In genomic region chr12:68932123-68932700, GRCh38 we compare ENCODE assay signal across 8 cellular contexts. TPM values are rescaled to one million over a fixed set of nuclear protein-coding genes. Genes with fewer than 3 reads are reported as not detected.
A peak's percentile ranks its signal among the peaks of the same experiment; 100 is the strongest.
DNase-seq lines count a peak whose midpoint lies in the region; ATAC-seq and TF ChIP-seq lines count a peak whose summit lies in the region.

No MANE protein-coding gene starts in this region.

- ATAC-seq in HG02973 (IDR thresholded peaks at IDR 0.05; ENCODE audit: unreplicated experiment), result peak; percentile 33
- ATAC-seq in naive thymus-derived CD4-positive, alpha-beta T cell, result peak; percentile 44

- H3K4me1 ChIP-seq in naive thymus-derived CD4-positive, alpha-beta T cell (ENCODE audit: control insufficient read depth in 2 of 2, insufficient read depth in 2 of 2, low read length in 2 of 2), result peaks cover 0 to 6% of the 10 kb centered on the region in 2 donors

- H3K27ac Mint-ChIP-seq in activated naive CD4-positive, alpha-beta T cell treated with anti-CD3 and anti-CD28 coated beads, Interleukin-2, amount 10 ng/mL, durations not matched to agents 7 days and 5 days, result no peak overlapping the region
- peak overlapping the region in 3 of 9 donors; percentile 51 to 55 (median 53) for H3K27ac Mint-ChIP-seq in naive thymus-derived CD4-positive, alpha-beta T cell

- no peak for TF ChIP-seq CTCF in epithelial cell of proximal tubule (conservative IDR thresholded peaks at IDR 0.05; ENCODE audit: low read depth, low read length)

- no peaks in the 10 kb centered on the region for H3K36me3 ChIP-seq in naive thymus-derived CD4-positive, alpha-beta T cell (ENCODE audit: control insufficient read depth in 2 of 3, insufficient read depth in 3 of 3, low read length in 3 of 3)

- peaks cover 12% of the 10 kb centered on the region for H3K4me1 Mint-ChIP-seq in activated naive CD4-positive, alpha-beta T cell treated with anti-CD3 and anti-CD28 coated beads, Interleukin-2, amount 10 ng/mL, durations not matched to agents 7 days and 5 days
- peaks cover 6 to 20% (median 7%) of the 10 kb centered on the region in 7 donors for H3K4me1 Mint-ChIP-seq in naive thymus-derived CD4-positive, alpha-beta T cell

- no peak for DNase-seq in activated naive CD4-positive, alpha-beta T cell treated with anti-CD3 and anti-CD28 coated beads, Interleukin-2, amount 10 ng/mL, durations not matched to agents 7 days and 5 days
- DNase-seq in activated naive CD4-positive, alpha-beta T cell treated with Interleukin-2 at 50 U/mL for 16 hours, result no peak
- DNase-seq in SIG-M5 treated with dmso at 0.1 percent for 504 hours (lab: John Stamatoyannopoulos, UW; ENCODE audit: unreplicated experiment) (peak; percentile 80), epithelial cell of proximal tubule (ENCODE audit: low read depth) (peak; percentile 40), COLO829 (ENCODE audit: low spot score) (no peak), NCI-H524 (lab: John Stamatoyannopoulos, UW) (no peak)
- peak in 2 of 9 donors; percentile 9 to 22 for DNase-seq in naive thymus-derived CD4-positive, alpha-beta T cell

- H3K27me3 Mint-ChIP-seq in activated naive CD4-positive, alpha-beta T cell treated with anti-CD3 and anti-CD28 coated beads, Interleukin-2, amount 10 ng/mL, durations not matched to agents 7 days and 5 days, result peaks cover 33% of the 10 kb centered on the region
- H3K27me3 Mint-ChIP-seq in naive thymus-derived CD4-positive, alpha-beta T cell, result peaks cover 5 to 16% (median 11%) of the 10 kb centered on the region in 5 donors

- H3K9me3 ChIP-seq in naive thymus-derived CD4-positive, alpha-beta T cell (ENCODE audit: control insufficient read depth in 2 of 3, low read length in 3 of 3), result no peaks in the 10 kb centered on the region

- H3K36me3 Mint-ChIP-seq in activated naive CD4-positive, alpha-beta T cell treated with anti-CD3 and anti-CD28 coated beads, Interleukin-2, amount 10 ng/mL, durations not matched to agents 7 days and 5 days, result no peaks in the 10 kb centered on the region
- peaks cover 0 to 10% (median 0%) of the 10 kb centered on the region in 5 donors for H3K36me3 Mint-ChIP-seq in naive thymus-derived CD4-positive, alpha-beta T cell

- no peaks in the 10 kb centered on the region for H3K9me3 Mint-ChIP-seq in activated naive CD4-positive, alpha-beta T cell treated with anti-CD3 and anti-CD28 coated beads, Interleukin-2, amount 10 ng/mL, durations not matched to agents 7 days and 5 days
- H3K9me3 Mint-ChIP-seq in naive thymus-derived CD4-positive, alpha-beta T cell, result peaks cover 0 to 4% (median 0%) of the 10 kb centered on the region in 11 donors

- peak overlapping the region; percentile 0 for H3K27ac ChIP-seq in naive thymus-derived CD4-positive, alpha-beta T cell (ENCODE audit: low read depth, low read length)

- H3K4me3 Mint-ChIP-seq in activated naive CD4-positive, alpha-beta T cell treated with anti-CD3 and anti-CD28 coated beads, Interleukin-2, amount 10 ng/mL, durations not matched to agents 7 days and 5 days, result peak overlapping the region; percentile 76
- H3K4me3 Mint-ChIP-seq in naive thymus-derived CD4-positive, alpha-beta T cell, result peak overlapping the region; percentile 83 to 95 (median 89)

- POLR2A ChIA-PET in naive thymus-derived CD4-positive, alpha-beta T cell (lab: Charles Lee), result no interaction called here

- peak overlapping the region; percentile 62 for H3K4me3 ChIP-seq in epithelial cell of proximal tubule (ENCODE audit: low read depth, low read length)
- H3K4me3 ChIP-seq in naive thymus-derived CD4-positive, alpha-beta T cell (ENCODE audit: low read length), result peak overlapping the region; percentile 58

- intact Hi-C loops in naive thymus-derived CD4-positive, alpha-beta T cell (cut with micrococcal nuclease), result loop anchor here (2.0 to 10.0 kb wide), 7 partner anchors 27 to 805 kb away; partner anchors contain the start of genes MDM2 (in 2 of the 2), CPSF6 (in 1 of the 2), FRS2 (in 1 of the 2) and RAB3IP (in 1 of the 2)

- H3K27me3 ChIP-seq in naive thymus-derived CD4-positive, alpha-beta T cell (ENCODE audit: control insufficient read depth in 2 of 2, insufficient read depth in 2 of 2, low read length in 2 of 2), result peaks cover 0 to 2% of the 10 kb centered on the region in 2 donors

- CTCF ChIA-PET in activated naive CD4-positive, alpha-beta T cell treated with anti-CD3 and anti-CD28 coated beads, Interleukin-2, amount 10 ng/mL, durations not matched to agents 7 days and 5 days (lab: Charles Lee), result no interaction called here
- CTCF ChIA-PET in naive thymus-derived CD4-positive, alpha-beta T cell (lab: Charles Lee), result no interaction called here

RNA-seq across cellular contexts. Expression of gene CPM, which starts 0.8 kb away (rescaled TPM):
- total RNA-seq in epithelial cell of proximal tubule, result 35.0 and 41.7 TPM in 2 replicates
- 1 to 10 TPM; 1.0 to 5.9 (median 2.7) TPM for total RNA-seq in naive thymus-derived CD4-positive, alpha-beta T cell
- 1 to 10 TPM in 1 of 2 donors, under 1 TPM in 1; 0.06 to 1.8 TPM for polyA plus RNA-seq in naive thymus-derived CD4-positive, alpha-beta T cell

Comparison
In these comparisons a context has a peak if more than half of its experiments do, and no peak if none do; other contexts are left out.
1. DNase-seq: peak in SIG-M5 treated with dmso at 0.1 percent for 504 hours (single experiment) and epithelial cell of proximal tubule (single experiment); none in activated naive CD4-positive, alpha-beta T cell treated with anti-CD3 and anti-CD28 coated beads, Interleukin-2, amount 10 ng/mL, durations not matched to agents 7 days and 5 days (single experiment), activated naive CD4-positive, alpha-beta T cell treated with Interleukin-2 at 50 U/mL for 16 hours (single experiment), COLO829 (single experiment) and NCI-H524 (0 of 2).